ENCODE assay signal across 20 cellular contexts in the genomic region with DNA sequence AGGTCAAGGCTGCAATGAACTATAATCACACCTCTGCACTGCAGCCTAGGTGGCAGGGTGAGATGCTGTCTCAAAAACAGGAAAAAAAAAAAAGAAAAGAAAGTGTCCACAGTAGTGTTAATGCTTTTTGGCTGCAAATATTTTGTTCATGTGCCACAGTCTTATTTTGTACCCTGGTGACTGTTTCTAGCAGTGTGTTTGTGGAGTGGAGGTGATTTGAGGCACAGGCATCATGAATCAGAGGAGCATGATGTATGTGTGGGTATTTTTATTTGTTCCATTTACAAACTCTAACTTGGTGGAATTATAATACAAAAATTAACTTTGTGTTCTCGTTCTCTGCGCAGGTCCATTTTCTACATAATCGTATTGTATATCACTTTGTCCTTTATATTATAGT. TPM values are rescaled to one million over a fixed set of nuclear protein-coding genes. Genes with fewer than 3 reads are reported as not detected.
DNase-seq lines count a peak whose midpoint lies in the region; ATAC-seq and TF ChIP-seq lines count a peak whose summit lies in the region.
"Had no signal": no experiment of that assay in that cellular context is flagged by ENCODE, and none has a peak within 500 bp of the region (broad histone marks: within the 10 kb centered on the region; RNA-seq: fewer than 3 reads in every experiment).

No MANE protein-coding gene starts in this region.

- no peak for TF ChIP-seq POLR2A in gastrocnemius medialis (IDR thresholded peaks at IDR 0.05)

- H3K79me2 ChIP-seq in mesendoderm (ENCODE audit: control insufficient read depth, insufficient read depth, low read length) = no peaks in the 10 kb centered on the region

- H3K4ac ChIP-seq in mesendoderm (ENCODE audit: low read depth, low read length) = no peak overlapping the region

- WGBS in mesendoderm (ENCODE audit: extremely low coverage, insufficient coverage, low lambda C conversion rate) = no CpG with 5 or more reads among the region's 3 CpGs

- no peaks in the 10 kb centered on the region for H3K36me3 ChIP-seq in left ventricle myocardium inferior
- no peaks in the 10 kb centered on the region for H3K36me3 ChIP-seq in mesendoderm (ENCODE audit: control insufficient read depth, insufficient read depth, low read length)
- H3K36me3 ChIP-seq in gastrocnemius medialis = no peaks in the 10 kb centered on the region
- H3K36me3 ChIP-seq: BE2C had no signal

- H3K27me3 ChIP-seq in left ventricle myocardium inferior (ENCODE audit: low read depth) (no peaks in the 10 kb centered on the region), mesendoderm (ENCODE audit: insufficient read depth, low read length, poor library complexity) (no peaks in the 10 kb centered on the region), gastrocnemius medialis (no peaks in the 10 kb centered on the region)
- H3K27me3 ChIP-seq: BE2C; BLaER1 treated with 17β-estradiol and CSF1 and Interleukin-3, amounts not matched to agents 10 nM and 100 nM had no signal

- no peak overlapping the region for H3K4me2 ChIP-seq in mesendoderm (ENCODE audit: low read length)
- H3K4me2 ChIP-seq: BLaER1 treated with 17β-estradiol and CSF1 and Interleukin-3, amounts not matched to agents 10 nM and 100 nM; GM23338 had no signal

- H3K4me1 Mint-ChIP-seq in activated T-cell treated with anti-CD3 and anti-CD28 coated beads, Interleukin-2, amount 50 U/mL, for 24 hours (ENCODE audit: low read depth) = no peaks in the 10 kb centered on the region
- H3K4me1 Mint-ChIP-seq: CD14-positive monocyte; CD8-positive, alpha-beta memory T cell had no signal

- no peak overlapping the region for H3K9ac ChIP-seq in mesendoderm (ENCODE audit: low read length)
- H3K9ac ChIP-seq: BLaER1 treated with 17β-estradiol and CSF1 and Interleukin-3, amounts not matched to agents 10 nM and 100 nM had no signal

- no peak overlapping the region for H3K56ac ChIP-seq in mesendoderm (ENCODE audit: low read length)

- H3K36me3 Mint-ChIP-seq in activated T-cell treated with anti-CD3 and anti-CD28 coated beads, Interleukin-2, amount 50 U/mL, for 24 hours (ENCODE audit: low read depth) = no peaks in the 10 kb centered on the region
- H3K36me3 Mint-ChIP-seq: CD14-positive monocyte; CD8-positive, alpha-beta memory T cell had no signal

- no peak overlapping the region for H3K27ac Mint-ChIP-seq in activated T-cell treated with anti-CD3 and anti-CD28 coated beads, Interleukin-2, amount 50 U/mL, for 24 hours
- H3K27ac Mint-ChIP-seq: CD14-positive monocyte; CD4-positive, alpha-beta T cell; CD8-positive, alpha-beta memory T cell; GM23338; H9 had no signal

- no peak overlapping the region for H3K23ac ChIP-seq in mesendoderm (ENCODE audit: low read length)

- peaks cover 3% of the 10 kb centered on the region for H3K27me3 Mint-ChIP-seq in activated T-cell treated with anti-CD3 and anti-CD28 coated beads, Interleukin-2, amount 50 U/mL, for 24 hours

- H4K8ac ChIP-seq in mesendoderm (ENCODE audit: low read depth, low read length) = peak overlapping the region; percentile 82

- in situ Hi-C loops in gastrocnemius medialis (cut with MboI; ENCODE audit: low sequenced_read_pairs in 4 of 4) = no loop called here

- no peak overlapping the region for H2AK5ac ChIP-seq in mesendoderm (ENCODE audit: low read length)

- H3K9me3 ChIP-seq in left ventricle myocardium inferior (replicated peaks) (no peaks in the 10 kb centered on the region), gastrocnemius medialis (no peaks in the 10 kb centered on the region)
- H3K9me3 ChIP-seq: BE2C; BLaER1 treated with 17β-estradiol and CSF1 and Interleukin-3, amounts not matched to agents 10 nM and 100 nM had no signal

- H3K4me3 ChIP-seq in left ventricle myocardium inferior = no peak overlapping the region
- H3K4me3 ChIP-seq in mesendoderm (ENCODE audit: low read length) = no peak overlapping the region
- H3K4me3 ChIP-seq in gastrocnemius medialis = no peak overlapping the region
- H3K4me3 ChIP-seq: BLaER1 treated with 17β-estradiol and CSF1 and Interleukin-3, amounts not matched to agents 10 nM and 100 nM; GM23338 had no signal

- H3K4me3 Mint-ChIP-seq in activated T-cell treated with anti-CD3 and anti-CD28 coated beads, Interleukin-2, amount 50 U/mL, for 24 hours = no peak overlapping the region
- H3K4me3 Mint-ChIP-seq: CD14-positive monocyte; CD4-positive, alpha-beta T cell; CD8-positive, alpha-beta memory T cell; GM23338; H9 had no signal

- intact Hi-C loops in left ventricle myocardium inferior (cut with micrococcal nuclease) = no loop called here
- intact Hi-C loops in Right ventricle myocardium inferior (cut with DNase I) = no loop called here
- intact Hi-C loops in gastrocnemius medialis (cut with DNase I; ENCODE audit: low total_unique reads) = no loop called here

- ATAC-seq in Right ventricle myocardium inferior (no peak), gastrocnemius medialis (peak in 1 of 2 donors; percentile 73), HG02840 (IDR thresholded peaks at IDR 0.05; ENCODE audit: low FRiP score, unreplicated experiment) (no peak)
- ATAC-seq: GM23338, HCT116 had no signal

- DNase-seq in left ventricle myocardium inferior = no peak
- no peak for DNase-seq in Right ventricle myocardium inferior (ENCODE audit: missing footprints)
- DNase-seq in mesendoderm = no peak
- peak in 1 of 2 donors; percentile 15 for DNase-seq in gastrocnemius medialis
- no peak for DNase-seq in activated T-cell treated with anti-CD3 and anti-CD28 coated beads, Interleukin-2, amount 50 U/mL, for 24 hours
- no peak for DNase-seq in GM03348 (ENCODE audit: low spot score)
- no peak for DNase-seq in NCI-H1417 treated with DMSO at 0.1 percent for 48 hours (lab: John Stamatoyannopoulos, UW)
- DNase-seq: BE2C; CD4-positive, alpha-beta T cell; CD8-positive, alpha-beta memory T cell; DMS 273 treated with DMSO at 0.1 percent for 48 hours; EL; GDM1; H9 had no signal

- peak overlapping the region; percentile 20 for H3K18ac ChIP-seq in mesendoderm (ENCODE audit: low read length)

- peak overlapping the region; percentile 58 for H2BK15ac ChIP-seq in mesendoderm (replicated peaks; ENCODE audit: low read depth)

- H3K9me3 Mint-ChIP-seq in activated T-cell treated with anti-CD3 and anti-CD28 coated beads, Interleukin-2, amount 50 U/mL, for 24 hours = no peaks in the 10 kb centered on the region
- H3K9me3 Mint-ChIP-seq: CD4-positive, alpha-beta T cell; CD8-positive, alpha-beta memory T cell; GM23338; H9 had no signal

- H4K5ac ChIP-seq in mesendoderm (ENCODE audit: low read length) = no peak overlapping the region

- TF ChIP-seq CTCF in left ventricle myocardium inferior (IDR thresholded peaks at IDR 0.05; ENCODE audit: borderline replicate concordance) (no peak), gastrocnemius medialis (IDR thresholded peaks at IDR 0.05 in 4 of 5, conservative IDR thresholded peaks at IDR 0.05 in 1 of 5) (no peak)

- no peak overlapping the region for H2BK120ac ChIP-seq in mesendoderm (ENCODE audit: low read depth, low read length)

- no peaks in the 10 kb centered on the region for H3K79me1 ChIP-seq in mesendoderm (ENCODE audit: low read length)

- peak overlapping the region; percentile 77 for H3K27ac ChIP-seq in left ventricle myocardium inferior (replicated peaks)
- no peak overlapping the region for H3K27ac ChIP-seq in mesendoderm (ENCODE audit: low read depth, low read length)
- H3K27ac ChIP-seq in gastrocnemius medialis = peak overlapping the region in 3 of 4 donors; percentile 65 to 86 (median 68)
- H3K27ac ChIP-seq: 22Rv1; BLaER1 treated with 17β-estradiol and CSF1 and Interleukin-3, amounts not matched to agents 10 nM and 100 nM had no signal

- no peak overlapping the region for H2BK5ac ChIP-seq in mesendoderm (ENCODE audit: low read length)

- H3K4me1 ChIP-seq in left ventricle myocardium inferior (peaks cover 68% of the 10 kb centered on the region), mesendoderm (ENCODE audit: control insufficient read depth, low read depth, low read length) (peaks cover 5% of the 10 kb centered on the region), gastrocnemius medialis (peaks cover 63 to 64% of the 10 kb centered on the region in 2 donors)
- H3K4me1 ChIP-seq: BE2C; BLaER1 treated with 17β-estradiol and CSF1 and Interleukin-3, amounts not matched to agents 10 nM and 100 nM had no signal

RNA-seq across cellular contexts. Expression of a gene that starts 30.6 kb away (rescaled TPM):
- 167 TPM for total RNA-seq in left ventricle myocardium inferior
- 153 TPM for total RNA-seq in Right ventricle myocardium inferior
- polyA plus RNA-seq in mesendoderm (2013, experiment 1 of 2) = 38.8 TPM
- 38.8 TPM for polyA plus RNA-seq in mesendoderm (2013, experiment 2 of 2)
- 10 to 100 TPM; 38.6 to 63.9 (median 56.1) TPM for total RNA-seq in gastrocnemius medialis
- total RNA-seq: CD4-positive, alpha-beta T cell; CD8-positive, alpha-beta memory T cell had no signal
- polyA plus RNA-seq: CD8-positive, alpha-beta memory T cell had no signal
